Comparison of ENCODE assay signal across 8 cellular contexts in genomic region chr9:131405429-131405828, GRCh38. TPM values are rescaled to one million over a fixed set of nuclear protein-coding genes. Genes with fewer than 3 reads are reported as not detected.
DNase-seq lines count a peak whose midpoint lies in the region; ATAC-seq and TF ChIP-seq lines count a peak whose summit lies in the region.

No MANE protein-coding gene starts in this region.

- H3K27ac Mint-ChIP-seq in chondrocyte (ENCODE audit: unreplicated experiment) (peak overlapping the region; percentile 86), Caco-2 (ENCODE audit: unreplicated experiment) (no peak overlapping the region)

- H3K27ac ChIP-seq in mesodermal cell (ENCODE audit: low read depth, low read length, severe bottlenecking), result peak overlapping the region; percentile 77

- H3K27me3 Mint-ChIP-seq in chondrocyte (ENCODE audit: low read depth) (no peaks in the 10 kb centered on the region), Caco-2 (ENCODE audit: insufficient read depth, unreplicated experiment) (no peaks in the 10 kb centered on the region)

- no peak for TF ChIP-seq CTCF in chondrocyte (IDR thresholded peaks at IDR 0.05)
- TF ChIP-seq CTCF in Caco-2 (IDR thresholded peaks at IDR 0.05; ENCODE audit: insufficient read depth in 1 of 2, low read depth in 1 of 2, low read length in 1 of 2, severe bottlenecking in 1 of 2, unreplicated experiment in 1 of 2), result no peak

- WGBS in mesodermal cell (ENCODE audit: insufficient coverage in 2 of 2), 2 experiments, result 14 to 24% methylated on average over 3 of the region's 6 CpGs

- H3K4me1 ChIP-seq in mesodermal cell (ENCODE audit: control insufficient read depth, insufficient read depth, low read length, poor library complexity, severe bottlenecking) (peaks cover 73% of the 10 kb centered on the region), Caco-2 (peaks cover 33% of the 10 kb centered on the region)

- ATAC-seq in Right ventricle myocardium inferior (peak; percentile 70), GM18870 (IDR thresholded peaks at IDR 0.05; ENCODE audit: unreplicated experiment) (no peak)

- H3K9me3 Mint-ChIP-seq in chondrocyte (ENCODE audit: low read depth), result no peaks in the 10 kb centered on the region
- no peaks in the 10 kb centered on the region for H3K9me3 Mint-ChIP-seq in Caco-2 (ENCODE audit: unreplicated experiment)

- no peaks in the 10 kb centered on the region for H3K9me3 ChIP-seq in mesodermal cell (ENCODE audit: control insufficient read depth, low read length)
- no peaks in the 10 kb centered on the region for H3K9me3 ChIP-seq in Caco-2

- H3K36me3 Mint-ChIP-seq in chondrocyte (ENCODE audit: low read depth), result no peaks in the 10 kb centered on the region
- peaks cover 74% of the 10 kb centered on the region for H3K36me3 Mint-ChIP-seq in Caco-2 (ENCODE audit: insufficient read depth, unreplicated experiment)

- no peaks in the 10 kb centered on the region for H3K27me3 ChIP-seq in Caco-2 (replicated peaks; ENCODE audit: control insufficient read depth, insufficient read depth, low read length)

- POLR2A ChIA-PET in Caco-2 (lab: Charles Lee), result no interaction called here

- H3K4me3 ChIP-seq in mesodermal cell (ENCODE audit: extremely low read depth, insufficient read depth, low read length, poor library complexity, severe bottlenecking) (no peak overlapping the region), Caco-2 (ENCODE audit: low read depth, low read length) (no peak overlapping the region)

- peaks cover 35% of the 10 kb centered on the region for H3K36me3 ChIP-seq in mesodermal cell (ENCODE audit: control insufficient read depth, insufficient read depth, low read length)
- no peaks in the 10 kb centered on the region; the same call in 1 of the 2 replicates for H3K36me3 ChIP-seq in Caco-2 (ENCODE audit: control insufficient read depth, insufficient read depth, low read length)

- intact Hi-C loops in Right ventricle myocardium inferior (cut with DNase I), result loop anchor here (5.0 kb wide), 1 partner anchor 33 kb away; no protein-coding TSS in a partner anchor
- intact Hi-C loops in cardiac septum (cut with DNase I), result no loop called here
- intact Hi-C loops in Caco-2 (cut with micrococcal nuclease; ENCODE audit: unreplicated experiment), result loop anchor here (10.0 kb wide), 1 partner anchor 51 kb away; no protein-coding TSS in a partner anchor

- CTCF ChIA-PET in Caco-2 (lab: Charles Lee), result no interaction called here

- DNase-seq in Right ventricle myocardium inferior (ENCODE audit: missing footprints), result peak; percentile 78
- no peak for DNase-seq in cardiac septum (ENCODE audit: low spot score)
- no peak for DNase-seq in chondrocyte (ENCODE audit: low spot score)
- DNase-seq in ACHN, result no peak
- no peak for DNase-seq in stimulated activated naive CD4-positive, alpha-beta T cell treated with Interleukin-2 at 50 U/mL for 16 hours (lab: John Stamatoyannopoulos, UW)
- no peak for DNase-seq in Caco-2

- in situ Hi-C loops in ACHN (cut with HindIII; ENCODE audit: low pct_ligation_motif_present, low pct_unique_long_range_greater_than_20kb, low sequenced_read_pairs), result no loop called here

- no TSS peak for BruUV-seq in Caco-2 (replicated peaks; lab: Mats Ljungman, UMichigan)

- H3K4me3 Mint-ChIP-seq in chondrocyte (ENCODE audit: unreplicated experiment) (no peak overlapping the region), Caco-2 (ENCODE audit: unreplicated experiment) (no peak overlapping the region)

- H3K4me1 Mint-ChIP-seq in chondrocyte (ENCODE audit: low read depth), result peaks cover 91% of the 10 kb centered on the region
- peaks cover 47% of the 10 kb centered on the region for H3K4me1 Mint-ChIP-seq in Caco-2 (ENCODE audit: low read depth, unreplicated experiment)

RNA-seq across cellular contexts. Expression of gene PRRC2B, which starts 11.5 kb away (rescaled TPM):
- total RNA-seq in Right ventricle myocardium inferior, result 142 TPM
- 151 TPM for total RNA-seq in cardiac septum
- 233 to 235 TPM (median 235 TPM) in 3 replicates for total RNA-seq in chondrocyte
- polyA plus RNA-seq in mesodermal cell (2013, experiment 1 of 2), result 146 TPM
- 117 TPM for polyA plus RNA-seq in mesodermal cell (2013, experiment 2 of 2)
- 219 and 235 TPM in 2 replicates for total RNA-seq in Caco-2 (2022)
